ENCODE assay signal across 8 cellular contexts in the genomic region with DNA sequence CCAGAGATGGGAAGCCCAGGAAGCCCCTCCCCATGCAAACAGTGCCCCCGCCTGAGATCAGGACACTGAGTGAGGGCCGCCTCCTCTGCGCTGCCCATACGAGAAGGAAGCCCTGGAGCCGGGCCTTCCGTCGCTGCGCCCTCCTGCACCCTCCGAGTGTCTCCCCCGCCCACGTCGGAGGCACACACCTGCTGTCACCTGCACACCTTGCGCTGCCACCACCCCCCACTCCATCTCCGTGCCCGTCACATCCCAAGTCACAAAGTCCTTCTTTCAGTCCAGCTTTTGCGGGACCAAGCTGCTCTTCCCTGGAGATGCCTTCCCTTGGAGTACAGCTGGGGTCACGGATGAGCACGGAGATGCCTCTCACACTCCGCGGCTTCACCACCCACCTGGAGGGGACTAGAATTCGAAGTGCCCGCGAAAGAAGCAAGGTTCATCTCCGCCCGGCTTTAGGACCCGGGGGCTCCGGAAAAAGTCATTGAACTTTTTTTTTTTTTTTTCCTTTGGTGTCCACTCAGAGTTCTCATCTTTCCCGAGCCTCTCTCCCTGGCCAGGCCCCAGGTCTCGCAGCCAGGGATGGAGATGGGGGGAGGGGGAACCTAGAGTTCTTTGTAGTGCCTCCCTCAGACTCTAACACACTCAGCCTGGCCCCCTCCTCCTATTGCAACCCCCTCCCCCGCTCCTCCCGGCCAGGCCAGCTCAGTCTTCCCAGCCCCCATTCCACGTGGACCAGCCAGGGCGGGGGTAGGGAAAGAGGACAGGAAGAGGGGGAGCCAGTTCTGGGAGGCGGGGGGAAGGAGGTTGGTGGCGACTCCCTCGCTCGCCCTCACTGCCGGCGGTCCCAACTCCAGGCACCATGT. TPM values are rescaled to one million over a fixed set of nuclear protein-coding genes. Genes with fewer than 3 reads are reported as not detected.
DNase-seq lines count a peak whose midpoint lies in the region; ATAC-seq and TF ChIP-seq lines count a peak whose summit lies in the region.

A gene with protein sequence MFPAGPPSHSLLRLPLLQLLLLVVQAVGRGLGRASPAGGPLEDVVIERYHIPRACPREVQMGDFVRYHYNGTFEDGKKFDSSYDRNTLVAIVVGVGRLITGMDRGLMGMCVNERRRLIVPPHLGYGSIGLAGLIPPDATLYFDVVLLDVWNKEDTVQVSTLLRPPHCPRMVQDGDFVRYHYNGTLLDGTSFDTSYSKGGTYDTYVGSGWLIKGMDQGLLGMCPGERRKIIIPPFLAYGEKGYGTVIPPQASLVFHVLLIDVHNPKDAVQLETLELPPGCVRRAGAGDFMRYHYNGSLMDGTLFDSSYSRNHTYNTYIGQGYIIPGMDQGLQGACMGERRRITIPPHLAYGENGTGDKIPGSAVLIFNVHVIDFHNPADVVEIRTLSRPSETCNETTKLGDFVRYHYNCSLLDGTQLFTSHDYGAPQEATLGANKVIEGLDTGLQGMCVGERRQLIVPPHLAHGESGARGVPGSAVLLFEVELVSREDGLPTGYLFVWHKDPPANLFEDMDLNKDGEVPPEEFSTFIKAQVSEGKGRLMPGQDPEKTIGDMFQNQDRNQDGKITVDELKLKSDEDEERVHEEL (plus strand): TSS at position 829 of the 863 bp plus-strand sequence. CDS start 31 bp downstream, at position 860.

- peak within 1 kb of the TSS; percentile 89 for H3K9ac ChIP-seq in mesendoderm (ENCODE audit: low read length)

- ATAC-seq in GM21381 (IDR thresholded peaks at IDR 0.05; ENCODE audit: unreplicated experiment) = peak; percentile 10
- peak; percentile 18 for ATAC-seq in activated CD8-positive, alpha-beta memory T cell treated with anti-CD3 and anti-CD28 coated beads, Interleukin-2, amount 10 ng/mL, durations not matched to agents 7 days and 5 days
- no peak for ATAC-seq in HG02763 (IDR thresholded peaks at IDR 0.05; ENCODE audit: unreplicated experiment)

- H3K79me2 ChIP-seq in mesendoderm (ENCODE audit: control insufficient read depth, insufficient read depth, low read length) = peaks cover 30% of the 10 kb centered on the region

- H3K4me3 ChIP-seq in epithelial cell of esophagus (ENCODE audit: low read length) (peak within 1 kb of the TSS; percentile 64), mesendoderm (ENCODE audit: low read length) (peak within 1 kb of the TSS; percentile 74)

- peaks cover 19% of the 10 kb centered on the region for H3K79me1 ChIP-seq in mesendoderm (ENCODE audit: low read length)

- CTCF ChIA-PET in activated CD8-positive, alpha-beta memory T cell treated with anti-CD3 and anti-CD28 coated beads, Interleukin-2, amount 10 ng/mL, durations not matched to agents 7 days and 5 days (lab: Charles Lee) = interaction anchor here (0.6 to 2.7 kb wide), 20 partner anchors 10 to 436 kb away, joined by 3 to 27 read pairs (median 4); a partner anchor contains a TSS

- no peak within 1 kb of the TSS for H2BK15ac ChIP-seq in mesendoderm (replicated peaks; ENCODE audit: low read depth)

- no CpG with 5 or more reads among the region's 39 CpGs for WGBS in mesendoderm (ENCODE audit: extremely low coverage, insufficient coverage, low lambda C conversion rate)

- TF ChIP-seq CTCF in AG09319 (IDR thresholded peaks at IDR 0.05; ENCODE audit: low read depth, low read length) (no peak), epithelial cell of esophagus (IDR thresholded peaks at IDR 0.05; ENCODE audit: insufficient read depth, low read depth, low read length, missing control alignments) (no peak)

- peak; percentile 71 for DNase-seq in AG09319 (ENCODE audit: extremely low read depth, low read depth)
- peak; percentile 76 for DNase-seq in NCI-H345 (lab: John Stamatoyannopoulos, UW)
- peak; percentile 53 for DNase-seq in activated CD8-positive, alpha-beta memory T cell treated with anti-CD3 and anti-CD28 coated beads, Interleukin-2, amount 10 ng/mL, durations not matched to agents 7 days and 5 days
- DNase-seq in epithelial cell of esophagus (ENCODE audit: low read depth) = peak; percentile 66
- peak; percentile 98 for DNase-seq in mesendoderm
- peak in 5 of 6 experiments; percentile 13 to 67 (median 50) for DNase-seq in stimulated activated naive CD4-positive, alpha-beta T cell (lab: John Stamatoyannopoulos, UW)

- peak within 1 kb of the TSS; percentile 96 for H3K18ac ChIP-seq in mesendoderm (ENCODE audit: low read length)

- no peak within 1 kb of the TSS for H4K5ac ChIP-seq in mesendoderm (ENCODE audit: low read length)

- H2BK5ac ChIP-seq in mesendoderm (ENCODE audit: low read length) = peak within 1 kb of the TSS; percentile 65

- peak within 1 kb of the TSS; percentile 78 for H2BK120ac ChIP-seq in mesendoderm (ENCODE audit: low read depth, low read length)

- H3K27me3 Mint-ChIP-seq in activated CD8-positive, alpha-beta memory T cell treated with anti-CD3 and anti-CD28 coated beads, Interleukin-2, amount 10 ng/mL, durations not matched to agents 7 days and 5 days = peaks cover 18% of the 10 kb centered on the region

- H3K36me3 ChIP-seq in mesendoderm (ENCODE audit: control insufficient read depth, insufficient read depth, low read length) = peaks cover 3% of the 10 kb centered on the region

- H3K27ac Mint-ChIP-seq in activated CD8-positive, alpha-beta memory T cell treated with anti-CD3 and anti-CD28 coated beads, Interleukin-2, amount 10 ng/mL, durations not matched to agents 7 days and 5 days = peak within 1 kb of the TSS; percentile 45

- no peaks in the 10 kb centered on the region for H3K9me3 Mint-ChIP-seq in activated CD8-positive, alpha-beta memory T cell treated with anti-CD3 and anti-CD28 coated beads, Interleukin-2, amount 10 ng/mL, durations not matched to agents 7 days and 5 days (ENCODE audit: low read depth)

- H3K23ac ChIP-seq in mesendoderm (ENCODE audit: low read length) = peak within 1 kb of the TSS; percentile 86

- H3K4me3 Mint-ChIP-seq in activated CD8-positive, alpha-beta memory T cell treated with anti-CD3 and anti-CD28 coated beads, Interleukin-2, amount 10 ng/mL, durations not matched to agents 7 days and 5 days = peak within 1 kb of the TSS; percentile 86

- peak within 1 kb of the TSS; percentile 95 for H3K27ac ChIP-seq in mesendoderm (ENCODE audit: low read depth, low read length)

- H3K4ac ChIP-seq in mesendoderm (ENCODE audit: low read depth, low read length) = peak within 1 kb of the TSS; percentile 60

- H3K56ac ChIP-seq in mesendoderm (ENCODE audit: low read length) = peak within 1 kb of the TSS; percentile 91

- peak within 1 kb of the TSS; percentile 95 for H3K4me2 ChIP-seq in mesendoderm (ENCODE audit: low read length)

- peak within 1 kb of the TSS; percentile 28 for H4K8ac ChIP-seq in mesendoderm (ENCODE audit: low read depth, low read length)

- H3K27me3 ChIP-seq in mesendoderm (ENCODE audit: insufficient read depth, low read length, poor library complexity) = no peaks in the 10 kb centered on the region

- H3K4me1 ChIP-seq in mesendoderm (ENCODE audit: control insufficient read depth, low read depth, low read length) = peaks cover 6% of the 10 kb centered on the region

- H3K36me3 Mint-ChIP-seq in activated CD8-positive, alpha-beta memory T cell treated with anti-CD3 and anti-CD28 coated beads, Interleukin-2, amount 10 ng/mL, durations not matched to agents 7 days and 5 days = no peaks in the 10 kb centered on the region

- H2AK5ac ChIP-seq in mesendoderm (ENCODE audit: low read length) = peak within 1 kb of the TSS; percentile 75

- peaks cover 18% of the 10 kb centered on the region for H3K4me1 Mint-ChIP-seq in activated CD8-positive, alpha-beta memory T cell treated with anti-CD3 and anti-CD28 coated beads, Interleukin-2, amount 10 ng/mL, durations not matched to agents 7 days and 5 days

RNA-seq across cellular contexts. Expression of the gene that starts here (rescaled TPM):
- total RNA-seq in activated CD8-positive, alpha-beta memory T cell treated with anti-CD3 and anti-CD28 coated beads, Interleukin-2, amount 10 ng/mL, durations not matched to agents 7 days and 5 days = 1 to 10 TPM; 1.3 TPM
- polyA plus RNA-seq in mesendoderm (2013, experiment 1 of 2) = 113 TPM
- polyA plus RNA-seq in mesendoderm (2013, experiment 2 of 2) = 114 TPM
